Comparison of ENCODE assay signal across 17 cellular contexts in the genomic region with DNA sequence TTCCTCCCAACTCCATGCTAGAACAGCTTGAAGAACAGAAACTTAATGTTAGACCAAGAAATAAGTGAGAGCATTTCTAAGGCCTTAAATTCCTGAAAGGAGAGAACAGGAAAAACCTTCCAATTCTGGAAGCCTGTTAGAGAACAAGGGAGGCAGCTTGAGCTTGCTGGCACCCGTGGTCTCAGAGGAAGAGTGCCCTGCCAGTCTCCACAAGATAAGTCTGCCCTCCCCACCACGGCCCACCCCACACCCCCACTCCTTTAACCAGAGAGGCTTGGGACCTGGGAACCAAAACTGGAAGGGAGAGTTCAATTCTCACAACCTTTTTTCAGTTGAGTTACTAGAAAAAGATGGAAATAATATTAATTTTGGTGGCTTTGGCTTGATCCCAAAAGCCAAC.
"Had no signal": no experiment of that assay in that cellular context is flagged by ENCODE, and none has a peak within 500 bp of the region (broad histone marks: within the 10 kb centered on the region; RNA-seq: fewer than 3 reads in every experiment).

No MANE protein-coding gene starts in this region.

- H3K4me1 ChIP-seq: esophagus squamous epithelium, gastroesophageal sphincter, left ventricle myocardium inferior, lower lobe of right lung had no signal

- H3K4me3 ChIP-seq: esophagus squamous epithelium, gastroesophageal sphincter, left ventricle myocardium inferior, lower lobe of right lung, ovary had no signal

- DNase-seq: effector memory CD8-positive, alpha-beta T cell; esophagus squamous epithelium; foreskin fibroblast; glutamatergic neuron; immature natural killer cell; left ventricle myocardium inferior; lower lobe of right lung; naive B cell; ovary; right cardiac atrium; small intestine; stimulated activated CD4-positive, alpha-beta T cell treated with anti-CD3 and anti-CD28 coated beads, Interleukin-2, amount 100 ng/mL, for 48 hours; stimulated activated naive CD4-positive, alpha-beta T cell treated with Interleukin-2 at 50 U/mL for 16 hours had no signal

- H3K36me3 ChIP-seq: esophagus squamous epithelium, gastroesophageal sphincter, left ventricle myocardium inferior, lower lobe of right lung, ovary had no signal

- H3K9me3 ChIP-seq: esophagus squamous epithelium, gastroesophageal sphincter, left ventricle myocardium inferior, lower lobe of right lung, ovary had no signal

- FAIRE-seq: colon, keratinocyte, urothelium cell line had no signal

- H3K27ac ChIP-seq: esophagus squamous epithelium, gastroesophageal sphincter, left ventricle myocardium inferior, lower lobe of right lung, ovary had no signal

- ATAC-seq: effector memory CD8-positive, alpha-beta T cell; gastroesophageal sphincter; lower lobe of right lung; right cardiac atrium had no signal

- H3K27me3 ChIP-seq: esophagus squamous epithelium, gastroesophageal sphincter had no signal
